9 cellular contexts compared by ENCODE assay signal in the genomic region with DNA sequence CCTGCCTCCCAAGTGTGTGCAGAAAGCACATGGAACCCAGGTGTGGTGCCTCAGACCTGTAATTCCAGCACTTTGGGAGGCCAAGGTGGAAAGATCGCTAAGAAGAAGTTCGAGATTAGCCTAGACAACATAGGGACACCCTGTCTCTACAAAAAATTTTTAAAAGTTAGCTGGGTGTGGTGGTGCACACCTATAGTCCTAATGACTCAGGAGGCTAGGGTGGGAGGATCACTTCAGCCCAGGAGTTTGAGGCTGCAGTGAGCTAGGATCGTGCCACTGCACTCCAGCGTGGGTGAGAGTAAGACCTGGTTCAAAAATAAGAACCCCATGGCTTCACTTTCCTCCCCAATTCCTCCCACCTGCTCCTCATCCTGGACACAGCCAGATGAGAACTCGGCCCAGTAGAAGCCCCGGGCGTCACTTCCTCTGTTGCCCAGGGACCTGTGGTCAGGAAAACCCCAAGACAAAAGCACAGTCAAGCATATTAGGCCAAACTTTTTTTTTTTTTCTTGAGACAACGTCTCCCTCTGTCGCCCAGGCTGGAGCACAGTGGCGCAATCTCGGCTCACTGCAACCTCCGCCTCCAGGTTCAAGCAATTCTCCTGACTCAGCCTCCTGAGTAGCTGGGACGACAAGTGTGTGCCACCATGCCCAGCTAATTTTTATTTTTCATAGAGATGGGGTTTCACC. TPM values are rescaled to one million over a fixed set of nuclear protein-coding genes. Genes with fewer than 3 reads are reported as not detected.
DNase-seq lines count a peak whose midpoint lies in the region; ATAC-seq and TF ChIP-seq lines count a peak whose summit lies in the region.
"Not testable (repeated sequence)": the region's sequence is repeated elsewhere in the genome, so short reads cannot be mapped to it uniquely, and the experiment has no call there.
"Had no signal": no experiment of that assay in that cellular context is flagged by ENCODE, and none has a peak within 500 bp of the region (broad histone marks: within the 10 kb centered on the region; RNA-seq: fewer than 3 reads in every experiment).

No MANE protein-coding gene starts in this region.

- not testable (repeated sequence) for H3K27me3 ChIP-seq in osteoblast (ENCODE audit: insufficient read depth, low read length)

- H3K9me3 ChIP-seq in SK-N-MC (ENCODE audit: low read depth, low read length); osteoblast (ENCODE audit: low read depth, low read length): not testable (repeated sequence)

- H3K9ac ChIP-seq in SK-N-MC (ENCODE audit: insufficient read length): not testable (repeated sequence)

- H3K27ac Mint-ChIP-seq in activated naive CD8-positive, alpha-beta T cell treated with anti-CD3 and anti-CD28 coated beads for 36 hours: peak overlapping the region; percentile 71

- not testable (repeated sequence) for H3K9me3 Mint-ChIP-seq in activated naive CD8-positive, alpha-beta T cell treated with anti-CD3 and anti-CD28 coated beads for 36 hours

- H3K4me1 Mint-ChIP-seq in activated naive CD8-positive, alpha-beta T cell treated with anti-CD3 and anti-CD28 coated beads for 36 hours: not testable (repeated sequence)

- H2AFZ ChIP-seq in osteoblast (ENCODE audit: low read length): not testable (repeated sequence)

- not testable (repeated sequence) for H3K4me3 Mint-ChIP-seq in activated naive CD8-positive, alpha-beta T cell treated with anti-CD3 and anti-CD28 coated beads for 36 hours

- H3K4me3 ChIP-seq in SK-N-MC; osteoblast (ENCODE audit: insufficient read depth, low read length): not testable (repeated sequence)

- DNase-seq in GM10266 (ENCODE audit: extremely low spot score): peak; percentile 62
- DNase-seq in SK-N-MC (ENCODE audit: low read depth, low spot score); activated naive CD8-positive, alpha-beta T cell treated with anti-CD3 and anti-CD28 coated beads for 36 hours: not testable (repeated sequence)
- DNase-seq in osteoblast (ENCODE audit: insufficient read length, low spot score, missing footprints): peak; percentile 76

- H3K36me3 ChIP-seq in SK-N-MC (ENCODE audit: insufficient read depth, low read length); osteoblast (ENCODE audit: insufficient read depth, low read length): not testable (repeated sequence)

- not testable (repeated sequence) for H3K79me2 ChIP-seq in osteoblast (ENCODE audit: insufficient read depth, low read length)

- TF ChIP-seq CTCF in GM10266 (IDR thresholded peaks at IDR 0.05; ENCODE audit: control insufficient read depth, insufficient read depth, low read depth, missing control alignments): peak; percentile 44
- not testable (repeated sequence) for TF ChIP-seq CTCF in osteoblast (IDR thresholded peaks at IDR 0.05; ENCODE audit: extremely low read depth, low read depth, low read length)

- not testable (repeated sequence) for H3K36me3 Mint-ChIP-seq in activated naive CD8-positive, alpha-beta T cell treated with anti-CD3 and anti-CD28 coated beads for 36 hours

- peak overlapping the region; percentile 31; the same call in 1 of the 2 replicates for H3K27ac ChIP-seq in SK-N-MC
- not testable (repeated sequence) for H3K27ac ChIP-seq in osteoblast (ENCODE audit: low read depth, low read length)

- H3K27me3 Mint-ChIP-seq in activated naive CD8-positive, alpha-beta T cell treated with anti-CD3 and anti-CD28 coated beads for 36 hours: not testable (repeated sequence)

- H4K20me1 ChIP-seq in osteoblast (ENCODE audit: insufficient read depth, low read length): not testable (repeated sequence)

- peak; percentile 82 for ATAC-seq in GM18909 (IDR thresholded peaks at IDR 0.05; ENCODE audit: poor library complexity, unreplicated experiment)
- peak; percentile 57 for ATAC-seq in GM21526 (IDR thresholded peaks at IDR 0.05; ENCODE audit: low FRiP score, unreplicated experiment)
- ATAC-seq in HG02970 (IDR thresholded peaks at IDR 0.05; ENCODE audit: low FRiP score, unreplicated experiment): peak; percentile 76
- peak; percentile 86 for ATAC-seq in HG03469 (IDR thresholded peaks at IDR 0.05; ENCODE audit: unreplicated experiment)

- H3K4me1 ChIP-seq in osteoblast (ENCODE audit: insufficient read depth, low read length): not testable (repeated sequence)

- H3K4me2 ChIP-seq in osteoblast (ENCODE audit: insufficient read depth, low read length): not testable (repeated sequence)

RNA-seq across cellular contexts. Expression of a gene that starts 13.1 kb away (rescaled TPM):
- 1 to 10 TPM in 1 of 2 experiments, under 1 TPM in 1; 0.72 to 1.4 TPM for total RNA-seq in activated naive CD8-positive, alpha-beta T cell treated with anti-CD3 and anti-CD28 coated beads for 36 hours
- total RNA-seq in osteoblast: 5.4 and 10.9 TPM in 2 replicates

RNA-seq across cellular contexts. Expression of a gene that starts 23.4 kb away (rescaled TPM):
- 100 to 1,000 TPM; 109 to 110 TPM for total RNA-seq in activated naive CD8-positive, alpha-beta T cell treated with anti-CD3 and anti-CD28 coated beads for 36 hours
- 18.3 and 24.2 TPM in 2 replicates for total RNA-seq in osteoblast

RNA-seq across cellular contexts. Expression of a gene that starts 24.1 kb away (rescaled TPM):
- 100 to 1,000 TPM; 366 to 371 TPM for total RNA-seq in activated naive CD8-positive, alpha-beta T cell treated with anti-CD3 and anti-CD28 coated beads for 36 hours
- 128 and 129 TPM in 2 replicates for total RNA-seq in osteoblast

RNA-seq across cellular contexts. Expression of a gene that starts 28.9 kb away (rescaled TPM):
- not detected for total RNA-seq in activated naive CD8-positive, alpha-beta T cell treated with anti-CD3 and anti-CD28 coated beads for 36 hours
- total RNA-seq in osteoblast: 0.29 TPM in 1 of 2 replicates, not detected in the other
- total RNA-seq: naive thymus-derived CD8-positive, alpha-beta T cell had no signal

RNA-seq across cellular contexts. Expression of a gene that starts 40.3 kb away (rescaled TPM):
- total RNA-seq in activated naive CD8-positive, alpha-beta T cell treated with anti-CD3 and anti-CD28 coated beads for 36 hours: not detected
- not detected in 2 replicates for total RNA-seq in osteoblast
- total RNA-seq: naive thymus-derived CD8-positive, alpha-beta T cell had no signal
